Comparison of ENCODE assay signal across 26 cellular contexts in the genomic region with DNA sequence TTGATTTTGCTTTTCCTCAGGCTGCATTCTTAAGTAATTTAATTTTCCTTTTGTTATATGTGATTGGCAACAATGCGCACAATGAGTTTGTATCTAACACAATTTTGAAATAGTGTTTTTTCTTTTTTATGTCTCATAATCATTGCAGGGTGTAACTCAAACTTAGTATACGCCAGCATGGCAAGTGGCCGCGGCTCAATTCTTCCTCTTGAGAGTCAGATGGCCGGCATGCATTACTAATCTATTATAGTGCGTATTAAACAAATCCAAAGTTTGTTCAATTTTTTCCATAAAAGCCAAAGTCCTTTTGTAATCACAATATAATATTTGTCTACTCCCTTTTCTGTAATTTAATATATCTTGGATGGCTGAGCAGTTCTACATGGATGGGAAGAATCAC. TPM values are rescaled to one million over a fixed set of nuclear protein-coding genes. Genes with fewer than 3 reads are reported as not detected.
DNase-seq lines count a peak whose midpoint lies in the region; ATAC-seq and TF ChIP-seq lines count a peak whose summit lies in the region.
"Had no signal": no experiment of that assay in that cellular context is flagged by ENCODE, and none has a peak within 500 bp of the region (broad histone marks: within the 10 kb centered on the region; RNA-seq: fewer than 3 reads in every experiment).

No MANE protein-coding gene starts in this region.

- H3K27me3 ChIP-seq in mesenchymal stem cell (ENCODE audit: control insufficient read depth in 1 of 2, insufficient read depth in 1 of 2, low read length in 2 of 2) (no peaks in the 10 kb centered on the region), subcutaneous abdominal adipose tissue (ENCODE audit: control insufficient read depth in 5 of 5, insufficient read depth in 4 of 5, low read length in 5 of 5) (no peaks in the 10 kb centered on the region), aorta (ENCODE audit: control insufficient read depth in 1 of 2, insufficient read depth in 2 of 2, low read length in 1 of 2) (no peaks in the 10 kb centered on the region), brain microvascular endothelial cell (replicated peaks) (no peaks in the 10 kb centered on the region), sigmoid colon (no peaks in the 10 kb centered on the region)
- H3K27me3 ChIP-seq: BE2C, BLaER1 had no signal

- no peak overlapping the region for H3K4ac ChIP-seq in mesenchymal stem cell (ENCODE audit: low read depth in 1 of 2, low read length in 2 of 2)

- H3K4me2 ChIP-seq in mesenchymal stem cell (ENCODE audit: low read length, poor library complexity, severe bottlenecking), result no peak overlapping the region
- H3K4me2 ChIP-seq: BLaER1 had no signal

- in situ Hi-C loops in brain microvascular endothelial cell (cut with HindIII; ENCODE audit: low pct_ligation_motif_present, low sequenced_read_pairs), result no loop called here

- H3K14ac ChIP-seq in mesenchymal stem cell (ENCODE audit: low read length in 2 of 2), result no peak overlapping the region

- no peak overlapping the region for H2BK12ac ChIP-seq in mesenchymal stem cell (ENCODE audit: low read length in 2 of 2)

- 97% methylated on average over 4 of the region's 6 CpGs for WGBS in mesenchymal stem cell
- WGBS in aorta, 2 donors, result 97 to 98% methylated on average over 6 of the region's 6 CpGs
- 96 to 97% methylated on average over 6 of the region's 6 CpGs for WGBS in sigmoid colon, 2 donors

- H3K36me3 ChIP-seq in mesenchymal stem cell (ENCODE audit: control insufficient read depth in 1 of 2, insufficient read depth in 2 of 2, low read depth in 1 of 2, low read length in 2 of 2) (no peaks in the 10 kb centered on the region), subcutaneous abdominal adipose tissue (ENCODE audit: control insufficient read depth in 5 of 5, insufficient read depth in 5 of 5, low read length in 5 of 5) (peaks cover 0 to 4% (median 2%) of the 10 kb centered on the region in 5 donors), aorta (ENCODE audit: control insufficient read depth in 1 of 2, insufficient read depth in 2 of 2, low read length in 1 of 2) (no peaks in the 10 kb centered on the region), brain microvascular endothelial cell (replicated peaks) (no peaks in the 10 kb centered on the region), sigmoid colon (no peaks in the 10 kb centered on the region)
- H3K36me3 ChIP-seq: BE2C had no signal

- H3K27ac ChIP-seq in mesenchymal stem cell (ENCODE audit: low read length, poor library complexity, severe bottlenecking) (no peak overlapping the region), subcutaneous abdominal adipose tissue (ENCODE audit: low read depth, low read length) (peak overlapping the region; percentile 55), aorta (ENCODE audit: low read depth in 1 of 2, low read length in 2 of 2) (no peak overlapping the region), brain microvascular endothelial cell (no peak overlapping the region), sigmoid colon (no peak overlapping the region)
- H3K27ac ChIP-seq: BLaER1 had no signal

- no peak for DNase-seq in mesenchymal stem cell
- DNase-seq in aorta, result peak in 1 of 2 donors; percentile 56
- DNase-seq in brain microvascular endothelial cell, result no peak
- DNase-seq in sigmoid colon, result no peak
- DNase-seq in NCI-H446 treated with DMSO at 0.1 percent for 48 hours (lab: John Stamatoyannopoulos, UW), result no peak
- DNase-seq: 8988T; ACHN; BE2C; C1 segment of cervical spinal cord; CD4-positive, alpha-beta memory T cell; CD4-positive, CD25-positive, alpha-beta regulatory T cell; CD8-positive, alpha-beta memory T cell; COR-L47; DMS 273 treated with DMSO at 0.1 percent for 48 hours; DMS153; DMS53; DMS79; DND-41; EL; GDM1 had no signal

- H3K9ac ChIP-seq in mesenchymal stem cell (ENCODE audit: low read length) (peak overlapping the region; percentile 32), subcutaneous abdominal adipose tissue (ENCODE audit: low read length in 5 of 5) (no peak overlapping the region)
- H3K9ac ChIP-seq: BLaER1 had no signal

- no peak overlapping the region for H2AFZ ChIP-seq in mesenchymal stem cell (ENCODE audit: low read depth, low read length)

- TF ChIP-seq POLR2A in sigmoid colon (IDR thresholded peaks at IDR 0.05), result no peak

- H2AK5ac ChIP-seq in mesenchymal stem cell (ENCODE audit: low read length, severe bottlenecking), result no peak overlapping the region

- no peak overlapping the region for H3K18ac ChIP-seq in mesenchymal stem cell (ENCODE audit: low read depth in 1 of 2, low read length in 2 of 2)

- no peak overlapping the region for H2BK15ac ChIP-seq in mesenchymal stem cell (ENCODE audit: low read depth, poor library complexity, severe bottlenecking)

- no peak overlapping the region for H2BK5ac ChIP-seq in mesenchymal stem cell (ENCODE audit: low read depth, low read length, poor library complexity, severe bottlenecking)

- H3K4me1 ChIP-seq in mesenchymal stem cell (ENCODE audit: control insufficient read depth, insufficient read depth, low read depth, low read length) (peaks cover 6% of the 10 kb centered on the region), subcutaneous abdominal adipose tissue (ENCODE audit: control insufficient read depth in 5 of 5, insufficient read depth in 5 of 5, low read length in 5 of 5) (peaks cover 0 to 10% (median under 1%) of the 10 kb centered on the region in 5 donors), aorta (ENCODE audit: control insufficient read depth in 1 of 2, insufficient read depth in 2 of 2, low read length in 2 of 2) (no peaks in the 10 kb centered on the region), sigmoid colon (no peaks in the 10 kb centered on the region)
- H3K4me1 ChIP-seq: BE2C, BLaER1 had no signal

- TF ChIP-seq EP300 in sigmoid colon (IDR thresholded peaks at IDR 0.05), result no peak

- intact Hi-C loops in aorta (cut with DNase I), result no loop called here
- intact Hi-C loops in sigmoid colon (cut with DNase I), result no loop called here

- no peak overlapping the region for H4K91ac ChIP-seq in mesenchymal stem cell (ENCODE audit: low read length)

- no peak overlapping the region for H4K8ac ChIP-seq in mesenchymal stem cell (ENCODE audit: low read length)

- no peak overlapping the region for H2BK120ac ChIP-seq in mesenchymal stem cell (ENCODE audit: low read depth, low read length)

- peak; percentile 45 for ATAC-seq in aorta (ENCODE audit: low FRiP score)

- peaks cover 19% of the 10 kb centered on the region for H3K79me1 ChIP-seq in mesenchymal stem cell (replicated peaks; ENCODE audit: low read length, poor library complexity, severe bottlenecking)

- H3K9me3 ChIP-seq in mesenchymal stem cell (ENCODE audit: control insufficient read depth, low read length) (peaks cover 23% of the 10 kb centered on the region), subcutaneous abdominal adipose tissue (ENCODE audit: control insufficient read depth in 5 of 5, low read length in 5 of 5) (peaks cover 0 to 3% (median 0%) of the 10 kb centered on the region in 5 donors), aorta (ENCODE audit: control insufficient read depth, low read length) (no peaks in the 10 kb centered on the region), sigmoid colon (peaks cover 0 to 2% (median 0%) of the 10 kb centered on the region in 4 donors)
- H3K9me3 ChIP-seq: BE2C had no signal

- H3K4me3 ChIP-seq in mesenchymal stem cell (ENCODE audit: insufficient read depth in 1 of 2, low read depth in 1 of 2, low read length in 2 of 2) (no peak overlapping the region), subcutaneous abdominal adipose tissue (ENCODE audit: low read depth in 1 of 5, low read length in 5 of 5) (no peak overlapping the region), aorta (ENCODE audit: low read length in 2 of 2) (no peak overlapping the region), brain microvascular endothelial cell (ENCODE audit: low read depth, low read length) (no peak overlapping the region), sigmoid colon (no peak overlapping the region)
- H3K4me3 ChIP-seq: BLaER1, GM12878 had no signal

- no peak overlapping the region for H3K23ac ChIP-seq in mesenchymal stem cell (ENCODE audit: low read length in 2 of 2)

- TF ChIP-seq CTCF in brain microvascular endothelial cell (IDR thresholded peaks at IDR 0.05; ENCODE audit: low read depth, low read length, missing control alignments) (no peak), sigmoid colon (IDR thresholded peaks at IDR 0.05) (no peak)

RNA-seq across cellular contexts. Expression of a gene that starts 12.6 kb away (rescaled TPM):
- polyA plus RNA-seq in mesenchymal stem cell (2013, experiment 1 of 2), result 5.9 TPM
- 6.6 TPM for polyA plus RNA-seq in mesenchymal stem cell (2013, experiment 2 of 2)
- 10 to 100 TPM; 35.6 to 39.0 TPM for total RNA-seq in aorta
- 10 to 100 TPM; 31.3 to 44.0 TPM for polyA plus RNA-seq in aorta
- total RNA-seq in sigmoid colon, result 10 to 100 TPM in 3 of 4 donors, 1 to 10 TPM in 1; 9.2 to 20.9 (median 13.9) TPM
- 1 to 10 TPM; 4.2 to 5.8 (median 5.5) TPM for polyA plus RNA-seq in sigmoid colon
- total RNA-seq: CD4-positive, CD25-positive, alpha-beta regulatory T cell; G401 had no signal

RNA-seq across cellular contexts. Expression of a gene that starts 16.4 kb away (rescaled TPM):
- polyA plus RNA-seq in mesenchymal stem cell (2013, experiment 1 of 2), result not detected
- polyA plus RNA-seq in mesenchymal stem cell (2013, experiment 2 of 2), result not detected
- total RNA-seq in aorta, result 100 to 1,000 TPM in 1 of 2 donors, 10 to 100 TPM in 1; 98.6 to 302 TPM
- polyA plus RNA-seq in aorta, result 10 to 100 TPM; 15.9 to 21.6 TPM
- 10 to 100 TPM in 1 of 4 donors, 1 to 10 TPM in 3; 1.2 to 10.2 (median 2.3) TPM for total RNA-seq in sigmoid colon
- under 1 TPM; 0.23 to 0.60 (median 0.28) TPM for polyA plus RNA-seq in sigmoid colon
- total RNA-seq: A673; CD4-positive, alpha-beta memory T cell; CD4-positive, CD25-positive, alpha-beta regulatory T cell; CD8-positive, alpha-beta memory T cell; G401; GM12878 had no signal
- polyA plus RNA-seq: CD14-positive monocyte; CD4-positive, alpha-beta memory T cell; CD4-positive, CD25-positive, alpha-beta regulatory T cell; CD8-positive, alpha-beta memory T cell had no signal

Comparison
In these comparisons a context has a peak if more than half of its experiments do, and no peak if none do; other contexts are left out.
1. RNA of a gene that starts 16.4 kb away (total RNA-seq): 98.6 to 302 TPM in aorta; 1.2 to 10.2 TPM in sigmoid colon; every median in the first group is over 4 times any median in the second.